Comparison of ENCODE assay signal across 2 cellular contexts in the genomic region with DNA sequence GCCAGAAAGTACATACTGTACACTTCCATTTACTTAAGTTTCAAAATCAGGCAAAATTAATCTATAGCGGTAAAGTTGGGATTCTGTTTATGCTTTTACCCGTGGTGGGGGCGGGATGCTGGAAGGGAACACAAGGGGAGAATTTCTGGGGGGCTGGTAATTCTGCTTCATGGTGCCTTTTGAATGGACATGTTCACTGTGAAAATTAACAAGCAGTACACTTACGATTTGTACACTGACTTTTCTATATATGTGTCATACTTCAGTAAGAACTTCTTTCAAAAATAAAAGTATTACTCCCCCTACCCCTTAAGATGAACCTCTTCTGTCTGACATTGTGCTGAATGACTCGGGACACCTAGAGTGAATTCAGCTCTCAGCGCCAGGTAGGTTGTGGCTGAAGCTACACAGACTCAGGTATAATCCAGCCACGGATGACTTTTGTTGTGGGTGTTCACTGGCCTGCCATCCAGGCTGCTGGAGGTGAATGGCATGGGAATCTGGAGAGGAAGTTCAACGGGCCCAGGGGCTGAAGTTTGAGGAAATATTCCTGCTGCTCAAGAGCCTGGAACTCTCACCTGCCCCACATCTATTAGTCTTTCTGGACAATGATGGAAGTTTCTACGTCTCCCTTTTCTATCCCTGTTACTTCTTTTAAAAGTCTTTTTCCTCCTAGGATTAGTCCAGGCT.
TF ChIP-seq lines count a peak whose summit lies in the region.

No MANE protein-coding gene starts in this region.

TF ChIP-seq in IMR-90, 13 proteins besides CTCF, POLR2A, EP300 and RAD21:
- TF ChIP-seq SMC3 (IDR thresholded peaks at IDR 0.05; ENCODE audit: low read depth, low read length) (no peak), BHLHE40 (IDR thresholded peaks at IDR 0.05; ENCODE audit: low read depth, low read length) (no peak), MXI1 (IDR thresholded peaks at IDR 0.05; ENCODE audit: borderline replicate concordance, low read depth, low read length) (no peak), RCOR1 (IDR thresholded peaks at IDR 0.05; ENCODE audit: insufficient replicate concordance, low read length) (no peak), RFX5 (IDR thresholded peaks at IDR 0.05; ENCODE audit: low read depth, low read length) (no peak), CHD1 (IDR thresholded peaks at IDR 0.05; ENCODE audit: low read depth, low read length) (no peak), MAFK (IDR thresholded peaks at IDR 0.05; ENCODE audit: low read depth, low read length) (no peak)
- TF ChIP-seq, protein P1, sequence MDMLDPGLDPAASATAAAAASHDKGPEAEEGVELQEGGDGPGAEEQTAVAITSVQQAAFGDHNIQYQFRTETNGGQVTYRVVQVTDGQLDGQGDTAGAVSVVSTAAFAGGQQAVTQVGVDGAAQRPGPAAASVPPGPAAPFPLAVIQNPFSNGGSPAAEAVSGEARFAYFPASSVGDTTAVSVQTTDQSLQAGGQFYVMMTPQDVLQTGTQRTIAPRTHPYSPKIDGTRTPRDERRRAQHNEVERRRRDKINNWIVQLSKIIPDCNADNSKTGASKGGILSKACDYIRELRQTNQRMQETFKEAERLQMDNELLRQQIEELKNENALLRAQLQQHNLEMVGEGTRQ (IDR thresholded peaks at IDR 0.05; ENCODE audit: low read depth, low read length), result no peak

TF ChIP-seq in K562, 482 proteins besides CTCF, POLR2A, EP300 and RAD21:
- TF ChIP-seq ATF7 (IDR thresholded peaks at IDR 0.05) (0 out of 2 replicates have a peak, but pooled peaks have one; percentile 30), RBFOX2 (IDR thresholded peaks at IDR 0.05; ENCODE audit: low read depth, low read length) (peak; percentile 31; the same call in 1 of the 2 replicates), GTF2F1 (IDR thresholded peaks at IDR 0.05; ENCODE audit: low read depth, low read length) (no peak), ZNF589 (CRISPR knock-in tag; IDR thresholded peaks at IDR 0.05; ENCODE audit: low read depth) (peak; percentile 49; the same call in 1 of the 2 replicates)
- TF ChIP-seq, protein P2, sequence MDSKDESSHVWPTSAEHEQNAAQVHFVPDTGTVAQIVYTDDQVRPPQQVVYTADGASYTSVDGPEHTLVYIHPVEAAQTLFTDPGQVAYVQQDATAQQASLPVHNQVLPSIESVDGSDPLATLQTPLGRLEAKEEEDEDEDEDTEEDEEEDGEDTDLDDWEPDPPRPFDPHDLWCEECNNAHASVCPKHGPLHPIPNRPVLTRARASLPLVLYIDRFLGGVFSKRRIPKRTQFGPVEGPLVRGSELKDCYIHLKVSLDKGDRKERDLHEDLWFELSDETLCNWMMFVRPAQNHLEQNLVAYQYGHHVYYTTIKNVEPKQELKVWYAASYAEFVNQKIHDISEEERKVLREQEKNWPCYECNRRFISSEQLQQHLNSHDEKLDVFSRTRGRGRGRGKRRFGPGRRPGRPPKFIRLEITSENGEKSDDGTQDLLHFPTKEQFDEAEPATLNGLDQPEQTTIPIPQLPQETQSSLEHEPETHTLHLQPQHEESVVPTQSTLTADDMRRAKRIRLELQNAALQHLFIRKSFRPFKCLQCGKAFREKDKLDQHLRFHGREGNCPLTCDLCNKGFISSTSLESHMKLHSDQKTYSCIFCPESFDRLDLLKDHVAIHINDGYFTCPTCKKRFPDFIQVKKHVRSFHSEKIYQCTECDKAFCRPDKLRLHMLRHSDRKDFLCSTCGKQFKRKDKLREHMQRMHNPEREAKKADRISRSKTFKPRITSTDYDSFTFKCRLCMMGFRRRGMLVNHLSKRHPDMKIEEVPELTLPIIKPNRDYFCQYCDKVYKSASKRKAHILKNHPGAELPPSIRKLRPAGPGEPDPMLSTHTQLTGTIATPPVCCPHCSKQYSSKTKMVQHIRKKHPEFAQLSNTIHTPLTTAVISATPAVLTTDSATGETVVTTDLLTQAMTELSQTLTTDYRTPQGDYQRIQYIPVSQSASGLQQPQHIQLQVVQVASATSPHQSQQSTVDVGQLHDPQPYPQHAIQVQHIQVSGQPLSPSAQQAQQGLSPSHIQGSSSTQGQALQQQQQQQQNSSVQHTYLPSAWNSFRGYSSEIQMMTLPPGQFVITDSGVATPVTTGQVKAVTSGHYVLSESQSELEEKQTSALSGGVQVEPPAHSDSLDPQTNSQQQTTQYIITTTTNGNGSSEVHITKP (IDR thresholded peaks at IDR 0.05; ENCODE audit: partially characterized antibody), result peak; percentile 90
- TF ChIP-seq, protein P3, sequence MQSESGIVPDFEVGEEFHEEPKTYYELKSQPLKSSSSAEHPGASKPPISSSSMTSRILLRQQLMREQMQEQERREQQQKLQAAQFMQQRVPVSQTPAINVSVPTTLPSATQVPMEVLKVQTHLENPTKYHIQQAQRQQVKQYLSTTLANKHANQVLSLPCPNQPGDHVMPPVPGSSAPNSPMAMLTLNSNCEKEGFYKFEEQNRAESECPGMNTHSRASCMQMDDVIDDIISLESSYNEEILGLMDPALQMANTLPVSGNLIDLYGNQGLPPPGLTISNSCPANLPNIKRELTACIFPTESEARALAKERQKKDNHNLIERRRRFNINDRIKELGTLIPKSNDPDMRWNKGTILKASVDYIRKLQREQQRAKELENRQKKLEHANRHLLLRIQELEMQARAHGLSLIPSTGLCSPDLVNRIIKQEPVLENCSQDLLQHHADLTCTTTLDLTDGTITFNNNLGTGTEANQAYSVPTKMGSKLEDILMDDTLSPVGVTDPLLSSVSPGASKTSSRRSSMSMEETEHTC (IDR thresholded peaks at IDR 0.05), result no peak
TF ChIP-seq in K562: peak in this region for 4.
